In genomic region chr19:15299568-15300409, GRCh38 we compare ENCODE assay signal across 10 cellular contexts. TPM values are rescaled to one million over a fixed set of nuclear protein-coding genes. Genes with fewer than 3 reads are reported as not detected.
DNase-seq lines count a peak whose midpoint lies in the region; ATAC-seq and TF ChIP-seq lines count a peak whose summit lies in the region.
"Had no signal": no experiment of that assay in that cellular context is flagged by ENCODE, and none has a peak within 500 bp of the region (broad histone marks: within the 10 kb centered on the region; RNA-seq: fewer than 3 reads in every experiment).

No MANE protein-coding gene starts in this region.

- DNase-seq in CD4-positive, alpha-beta memory T cell, result no peak
- DNase-seq in OCI-LY7 (ENCODE audit: low spot score), result no peak
- peak; percentile 93 for DNase-seq in dedifferentiated amniotic fluid mesenchymal stem cell (ENCODE audit: extremely low spot score)
- DNase-seq in nephron progenitor cell, result no peak
- DNase-seq in NCI-H748 (lab: John Stamatoyannopoulos, UW; ENCODE audit: unreplicated experiment), result no peak
- DNase-seq in kidney glomerular epithelial cell (lab: John Stamatoyannopoulos, UW), result no peak
- no peak for DNase-seq in NCI-H82 (lab: John Stamatoyannopoulos, UW)
- DNase-seq: PC-3 had no signal

- H3K4me1 ChIP-seq in CD4-positive, alpha-beta memory T cell (ENCODE audit: insufficient read depth, low read length), result peaks cover 95% of the 10 kb centered on the region
- H3K4me1 ChIP-seq in OCI-LY7 (ENCODE audit: insufficient read depth, low read length, poor library complexity, severe bottlenecking), result peaks cover 86% of the 10 kb centered on the region

- H3K36me3 Mint-ChIP-seq in CD4-positive, alpha-beta memory T cell, result peaks cover 7 to 15% of the 10 kb centered on the region in 2 donors
- peaks cover 42% of the 10 kb centered on the region for H3K36me3 Mint-ChIP-seq in nephron progenitor cell (ENCODE audit: low read depth)

- no peaks in the 10 kb centered on the region for H3K36me3 ChIP-seq in CD4-positive, alpha-beta memory T cell (ENCODE audit: insufficient read depth, low read length)
- peaks cover 30% of the 10 kb centered on the region for H3K36me3 ChIP-seq in OCI-LY7 (ENCODE audit: insufficient read depth, low read length)
- H3K36me3 ChIP-seq: gastroesophageal sphincter had no signal

- H3K9me3 ChIP-seq in CD4-positive, alpha-beta memory T cell (ENCODE audit: control insufficient read depth in 1 of 2, low read length in 2 of 2), result no peaks in the 10 kb centered on the region
- no peaks in the 10 kb centered on the region for H3K9me3 ChIP-seq in OCI-LY7 (ENCODE audit: low read length)
- H3K9me3 ChIP-seq: gastroesophageal sphincter had no signal

- no peak overlapping the region for H3K4me3 ChIP-seq in CD4-positive, alpha-beta memory T cell (ENCODE audit: low read length in 2 of 2)
- H3K4me3 ChIP-seq in OCI-LY7 (ENCODE audit: low read depth, low read length, poor library complexity, severe bottlenecking), result no peak overlapping the region
- H3K4me3 ChIP-seq: gastroesophageal sphincter had no signal

- H3K27ac ChIP-seq in CD4-positive, alpha-beta memory T cell (ENCODE audit: low read depth, low read length), result no peak overlapping the region
- peak overlapping the region; percentile 60 for H3K27ac ChIP-seq in OCI-LY7 (ENCODE audit: low read depth, low read length, poor library complexity, severe bottlenecking)

- no peaks in the 10 kb centered on the region for H3K27me3 Mint-ChIP-seq in CD4-positive, alpha-beta memory T cell
- no peaks in the 10 kb centered on the region for H3K27me3 Mint-ChIP-seq in nephron progenitor cell (ENCODE audit: low read depth, poor library complexity)

- peaks cover 69 to 97% (median 86%) of the 10 kb centered on the region in 4 donors for H3K4me1 Mint-ChIP-seq in CD4-positive, alpha-beta memory T cell
- peaks cover 57% of the 10 kb centered on the region for H3K4me1 Mint-ChIP-seq in nephron progenitor cell

- H4K20me1 ChIP-seq in OCI-LY7 (ENCODE audit: insufficient read depth, low read length), result peaks cover 72% of the 10 kb centered on the region

- no TSS peak for BruUV-seq in OCI-LY7 (replicated peaks; lab: Mats Ljungman, UMichigan)

- no peaks in the 10 kb centered on the region for H3K9me3 Mint-ChIP-seq in CD4-positive, alpha-beta memory T cell
- H3K9me3 Mint-ChIP-seq in nephron progenitor cell, result peaks cover 30% of the 10 kb centered on the region

- no peak for TF ChIP-seq CTCF in OCI-LY7 (conservative IDR thresholded peaks at IDR 0.05; ENCODE audit: low read length)
- TF ChIP-seq CTCF in nephron progenitor cell (IDR thresholded peaks at IDR 0.05), result no peak

- intact Hi-C loops in CD4-positive, alpha-beta memory T cell (cut with micrococcal nuclease), result no loop called here
- intact Hi-C loops in OCI-LY7 (cut with micrococcal nuclease; ENCODE audit: unreplicated experiment), result no loop called here

- peak overlapping the region in 6 of 8 donors; percentile 52 to 75 (median 55) for H3K4me3 Mint-ChIP-seq in CD4-positive, alpha-beta memory T cell
- H3K4me3 Mint-ChIP-seq in nephron progenitor cell, result no peak overlapping the region

- CTCF ChIA-PET in CD4-positive, alpha-beta memory T cell (lab: Charles Lee; ENCODE audit: partially characterized antibody), result no interaction called here
- CTCF ChIA-PET in OCI-LY7 (lab: Charles Lee; ENCODE audit: unreplicated experiment), result no interaction called here

- no peaks in the 10 kb centered on the region for H3K27me3 ChIP-seq in CD4-positive, alpha-beta memory T cell (ENCODE audit: insufficient read depth, low read length)
- H3K27me3 ChIP-seq: gastroesophageal sphincter had no signal

- no peak overlapping the region for H2AFZ ChIP-seq in OCI-LY7 (ENCODE audit: low read length)

- H3K27ac Mint-ChIP-seq in CD4-positive, alpha-beta memory T cell, result peak overlapping the region in 4 of 7 donors; percentile 19 to 67 (median 50)
- H3K27ac Mint-ChIP-seq in nephron progenitor cell, result peak overlapping the region; percentile 86

- peak overlapping the region; percentile 46; the same call in 1 of the 2 replicates for H3K4me2 ChIP-seq in OCI-LY7 (ENCODE audit: low read length)

- POLR2A ChIA-PET in CD4-positive, alpha-beta memory T cell (lab: Charles Lee; ENCODE audit: partially characterized antibody), result interaction anchor here (1.5 kb wide), 1 partner anchor 19 kb away, joined by 4 read pairs; no protein-coding TSS in a partner anchor
- POLR2A ChIA-PET in OCI-LY7 (lab: Charles Lee), result interaction anchor here (4.0 kb wide), 1 partner anchor 11 kb away, joined by 17 read pairs; no protein-coding TSS in a partner anchor

- H3K79me2 ChIP-seq in OCI-LY7 (ENCODE audit: insufficient read depth, low read depth, low read length), result peaks cover 99% of the 10 kb centered on the region

- H3K9me2 ChIP-seq in OCI-LY7 (ENCODE audit: insufficient read depth, low read length), result no peaks in the 10 kb centered on the region

- no peak for ATAC-seq in GM19455 (IDR thresholded peaks at IDR 0.05; ENCODE audit: unreplicated experiment)
- ATAC-seq: gastroesophageal sphincter, PC-3 had no signal

RNA-seq across cellular contexts. Expression of gene BRD4, which starts 32.5 kb away (rescaled TPM):
- total RNA-seq in CD4-positive, alpha-beta memory T cell, result 100 to 1,000 TPM; 149 to 152 TPM
- polyA plus RNA-seq in CD4-positive, alpha-beta memory T cell, result 10 to 100 TPM in 1 of 2 donors, 1 to 10 TPM in 1; 4.2 to 48.2 TPM
- total RNA-seq in OCI-LY7 (2014; rRNA removed; shearing (Covaris generic)), result 22.6 and 33.6 TPM in 2 replicates
- total RNA-seq in OCI-LY7 (2022), result 143 and 157 TPM in 2 replicates
